Comparison of ENCODE assay signal across 8 cellular contexts in genomic region chr10:114437456-114438292, GRCh38. TPM values are rescaled to one million over a fixed set of nuclear protein-coding genes. Genes with fewer than 3 reads are reported as not detected.
DNase-seq lines count a peak whose midpoint lies in the region; ATAC-seq and TF ChIP-seq lines count a peak whose summit lies in the region.

No MANE protein-coding gene starts in this region.

- TF ChIP-seq CTCF in VCaP (conservative IDR thresholded peaks at IDR 0.05): peak; percentile 65
- peak; percentile 54 for TF ChIP-seq CTCF in kidney epithelial cell (IDR thresholded peaks at IDR 0.05; ENCODE audit: insufficient read depth, low read length, poor library complexity, severe bottlenecking)

- H3K27me3 ChIP-seq in kidney epithelial cell (ENCODE audit: control insufficient read depth, insufficient read depth, low read length): no peaks in the 10 kb centered on the region

- DNase-seq in ACHN (peak; percentile 49), kidney epithelial cell (ENCODE audit: low read depth) (no peak), NCI-H748 treated with DMSO at 0.1 percent for 48 hours (lab: John Stamatoyannopoulos, UW) (no peak), NCI-H526 treated with DMSO at 0.1 percent for 48 hours (lab: John Stamatoyannopoulos, UW) (no peak)

- H3K4me3 ChIP-seq in kidney epithelial cell (ENCODE audit: low read depth, low read length): no peak overlapping the region

- no peak overlapping the region for H3K27ac ChIP-seq in VCaP

- in situ Hi-C loops in ACHN (cut with HindIII; ENCODE audit: low pct_ligation_motif_present, low pct_unique_long_range_greater_than_20kb, low sequenced_read_pairs): no loop called here

- H3K36me3 ChIP-seq in kidney epithelial cell (ENCODE audit: control insufficient read depth, insufficient read depth, low read length): peaks cover 1% of the 10 kb centered on the region

- peak; percentile 60 for ATAC-seq in GM19438 (IDR thresholded peaks at IDR 0.05; ENCODE audit: low read depth, unreplicated experiment)
- ATAC-seq in HG03097 (IDR thresholded peaks at IDR 0.05; ENCODE audit: low FRiP score, unreplicated experiment): no peak
- no peak for ATAC-seq in GM21526 (IDR thresholded peaks at IDR 0.05; ENCODE audit: low FRiP score, unreplicated experiment)

RNA-seq across cellular contexts. Expression of gene AFAP1L2, which starts 33.4 kb away (rescaled TPM):
- 8.1 and 10.2 TPM in 2 replicates for total RNA-seq in kidney epithelial cell
